In the genomic region with DNA sequence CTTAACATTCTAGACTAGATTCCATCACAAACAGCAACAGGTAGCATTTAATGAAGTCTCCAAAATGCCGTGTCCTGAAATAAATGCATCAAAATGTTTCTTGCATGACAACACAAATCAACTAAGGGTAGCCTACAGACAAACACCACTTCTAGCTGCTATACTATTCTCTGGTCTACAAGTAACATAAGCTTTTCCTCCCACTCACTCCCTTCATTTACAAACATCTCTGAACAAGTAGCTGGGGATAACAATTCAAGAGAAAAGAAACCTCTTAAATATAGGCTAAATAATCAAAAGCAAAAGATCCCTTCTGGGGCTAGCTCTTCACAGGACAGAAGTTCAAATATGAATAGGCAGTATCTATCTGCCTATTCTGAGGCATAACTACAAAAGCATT, we compare ENCODE assay signal across 18 cellular contexts.
"Had no signal": no experiment of that assay in that cellular context is flagged by ENCODE, and none has a peak within 500 bp of the region (broad histone marks: within the 10 kb centered on the region; RNA-seq: fewer than 3 reads in every experiment).

No MANE protein-coding gene starts in this region.

- H3K4me3 ChIP-seq: mucosa of descending colon, psoas muscle, sigmoid colon had no signal

- H3K27ac ChIP-seq: psoas muscle, sigmoid colon had no signal

- H3K36me3 ChIP-seq: sigmoid colon had no signal

- ATAC-seq: activated naive CD4-positive, alpha-beta T cell treated with anti-CD3 and anti-CD28 coated beads, Interleukin-2, amount 50 U/mL, for 72 hours; left colon; mucosa of descending colon; psoas muscle had no signal

- H3K9me3 ChIP-seq: mucosa of descending colon, psoas muscle, sigmoid colon had no signal

- H3K4me3 Mint-ChIP-seq: brain; central memory CD8-positive, alpha-beta T cell; endodermal cell; nephron; type B pancreatic cell had no signal

- H3K9me3 Mint-ChIP-seq: activated naive CD4-positive, alpha-beta T cell treated with anti-CD3 and anti-CD28 coated beads, Interleukin-2, amount 50 U/mL, for 72 hours; brain; central memory CD8-positive, alpha-beta T cell; endodermal cell; nephron had no signal

- H3K27me3 Mint-ChIP-seq: brain; central memory CD8-positive, alpha-beta T cell; type B pancreatic cell had no signal

- H3K27ac Mint-ChIP-seq: activated naive CD4-positive, alpha-beta T cell treated with anti-CD3 and anti-CD28 coated beads, Interleukin-2, amount 50 U/mL, for 72 hours; brain; endodermal cell; nephron; type B pancreatic cell had no signal

- DNase-seq: activated CD4-positive, alpha-beta T cell treated with anti-CD3 and anti-CD28 coated beads, Interleukin-2, amount 50 U/mL, for 1 hour; activated T-cell treated with anti-CD3 and anti-CD28 coated beads, Interleukin-2, amount 50 U/mL, for 1 hour; amniotic stem cell; dermis blood vessel endothelial cell; endodermal cell; glutamatergic neuron; left colon; mucosa of descending colon; psoas muscle; sigmoid colon; stimulated activated CD4-positive, alpha-beta T cell treated with anti-CD3 and anti-CD28 coated beads, Interleukin-2, amount 100 ng/mL, for 24 hours; stimulated activated naive CD4-positive, alpha-beta T cell; T-helper 1 cell had no signal

- H3K27me3 ChIP-seq: sigmoid colon had no signal
